In the genomic region with DNA sequence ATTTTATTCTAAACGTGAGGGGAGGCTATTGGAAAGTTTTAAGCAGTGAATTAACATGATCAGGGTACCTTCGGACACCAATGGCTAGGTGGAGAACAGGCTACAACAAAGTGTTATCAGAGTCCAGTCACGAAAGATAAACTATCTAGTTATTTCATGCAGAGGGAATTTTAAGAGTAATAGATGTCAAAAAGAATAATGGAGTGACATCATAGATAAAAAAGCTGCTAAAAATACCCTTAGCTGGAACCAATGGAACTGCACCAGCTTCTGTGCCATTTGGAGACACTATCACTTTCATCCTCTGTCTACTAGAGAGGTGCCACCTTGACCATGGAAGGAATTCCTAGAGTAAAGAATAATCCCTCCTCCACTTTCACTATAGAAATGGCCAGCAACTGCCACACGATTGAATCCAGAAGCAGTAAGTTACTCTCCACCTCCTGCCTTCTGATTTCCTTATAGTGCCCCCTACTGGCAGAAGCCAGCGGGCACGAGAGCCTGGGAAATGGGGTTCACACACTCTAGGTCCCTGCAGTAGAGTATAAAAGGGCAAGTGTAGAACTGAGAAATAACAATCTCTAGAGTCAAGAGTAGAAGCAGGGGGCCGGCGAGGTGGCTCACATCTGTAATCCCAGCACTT, we compare ENCODE assay signal across 8 cellular contexts. TPM values are rescaled to one million over a fixed set of nuclear protein-coding genes. Genes with fewer than 3 reads are reported as not detected.
DNase-seq lines count a peak whose midpoint lies in the region; ATAC-seq, FAIRE-seq and TF ChIP-seq lines count a peak whose summit lies in the region.

No MANE protein-coding gene starts in this region.

- intact Hi-C loops in activated CD4-positive, alpha-beta T cell treated with anti-CD3 and anti-CD28 coated beads for 36 hours (cut with DNase I, micrococcal nuclease) = loop anchor here (1.0 to 10.0 kb wide), 5 partner anchors 97 to 271 kb away; a partner anchor contains a TSS
- intact Hi-C loops in aorta (cut with DNase I) = loop anchor here (5.0 to 10.0 kb wide), 5 partner anchors 68 to 281 kb away; a partner anchor contains a TSS

- H3K36me3 ChIP-seq in Karpas-422 (ENCODE audit: insufficient read depth, low read length) (no peaks in the 10 kb centered on the region), H1 (ENCODE audit: control insufficient read depth in 2 of 4, insufficient read depth in 4 of 4, low read length in 3 of 4) (no peaks in the 10 kb centered on the region), neural progenitor cell (no peaks in the 10 kb centered on the region), aorta (ENCODE audit: control insufficient read depth in 1 of 2, insufficient read depth in 2 of 2, low read length in 1 of 2) (no peaks in the 10 kb centered on the region)

- ATAC-seq in activated CD4-positive, alpha-beta T cell treated with anti-CD3 and anti-CD28 coated beads for 36 hours = peak; percentile 25
- ATAC-seq in aorta (ENCODE audit: low FRiP score) (no peak), HG03378 (IDR thresholded peaks at IDR 0.05; ENCODE audit: unreplicated experiment) (no peak)

- H2BK5ac ChIP-seq in H1 (ENCODE audit: low read depth, low read length) = no peak overlapping the region

- H3K23me2 ChIP-seq in H1 (ENCODE audit: low read depth, low read length) = peaks cover 11% of the 10 kb centered on the region

- H2BK12ac ChIP-seq in H1 (ENCODE audit: low read depth, low read length) = no peak overlapping the region

- H3K27ac ChIP-seq in Karpas-422 (ENCODE audit: low read length) = no peak overlapping the region
- H3K27ac ChIP-seq in H1 (ENCODE audit: low read depth, low read length) = no peak overlapping the region
- H3K27ac ChIP-seq in neural progenitor cell = no peak overlapping the region
- H3K27ac ChIP-seq in aorta (ENCODE audit: low read depth in 1 of 2, low read length in 2 of 2) = peak overlapping the region; percentile 32 to 33

- 0 out of 2 replicates have a peak overlapping the region, but pooled peaks have one; percentile 46 for H2AK5ac ChIP-seq in H1 (ENCODE audit: low read depth, low read length)

- peak; percentile 61 for DNase-seq in Caki2 (ENCODE audit: low read depth)
- DNase-seq in Karpas-422 = peak; percentile 88
- DNase-seq in activated CD4-positive, alpha-beta T cell treated with anti-CD3 and anti-CD28 coated beads for 36 hours = peak; percentile 78
- peak in 1 of 2 experiments; percentile 87 for DNase-seq in H1 (ENCODE audit: low read depth in 1 of 2, low spot score in 2 of 2)
- peak; percentile 70 for DNase-seq in neural progenitor cell (ENCODE audit: low spot score)
- peak in 1 of 2 donors; percentile 62 for DNase-seq in aorta
- DNase-seq in mesenteric fat pad (ENCODE audit: low spot score) = no peak

- H3K9me3 ChIP-seq in Karpas-422 (ENCODE audit: low read length) (no peaks in the 10 kb centered on the region), H1 (ENCODE audit: insufficient read depth in 2 of 2, low read depth in 1 of 2, low read length in 1 of 2) (no peaks in the 10 kb centered on the region), neural progenitor cell (ENCODE audit: low read depth) (no peaks in the 10 kb centered on the region), aorta (ENCODE audit: control insufficient read depth, low read length) (no peaks in the 10 kb centered on the region)

- H3K14ac ChIP-seq in H1 (ENCODE audit: insufficient read length) = no peak overlapping the region

- 47% methylated on average over 8 of the region's 8 CpGs; no CpG with 5 or more reads in 1 of the 2 experiments for WGBS in H1 (ENCODE audit: extremely low coverage in 1 of 2, insufficient coverage in 1 of 2, insufficient read length in 1 of 2, insufficient replicate concordance in 2 of 2, low coverage in 1 of 2, low lambda C conversion rate in 2 of 2, missing lambda C conversion rate in 1 of 2), 2 experiments
- 27 to 31% methylated on average over 8 of the region's 8 CpGs for whole genome bisulfite sequencing in aorta, 2 donors

- H4K8ac ChIP-seq in H1 (ENCODE audit: extremely low read depth, insufficient read depth, low read length) = no peak overlapping the region

- H3F3A ChIP-seq in neural progenitor cell (ENCODE audit: low read depth) = peaks cover 34% of the 10 kb centered on the region

- H3K4me1 ChIP-seq in Karpas-422 (ENCODE audit: low read length) (peaks cover 25% of the 10 kb centered on the region), H1 (replicated peaks in 1 of 4; ENCODE audit: control insufficient read depth in 3 of 4, insufficient read depth in 4 of 4, low read length in 3 of 4) (peaks cover 6 to 14% (median 9%) of the 10 kb centered on the region in 4 experiments), neural progenitor cell (peaks cover 31% of the 10 kb centered on the region), aorta (ENCODE audit: control insufficient read depth in 1 of 2, insufficient read depth in 2 of 2, low read length in 2 of 2) (peaks cover 0 to 18% of the 10 kb centered on the region in 2 donors)

- H3K27me3 ChIP-seq in Karpas-422 (ENCODE audit: low read length) (no peaks in the 10 kb centered on the region), H1 (replicated peaks in 1 of 4; ENCODE audit: control insufficient read depth in 3 of 4, extremely low read depth in 1 of 4, insufficient read depth in 3 of 4, low read length in 3 of 4) (peaks cover 0 to 2% (median 0%) of the 10 kb centered on the region in 4 experiments; a peak in 2 of 7 replicates), neural progenitor cell (no peaks in the 10 kb centered on the region), aorta (ENCODE audit: control insufficient read depth in 1 of 2, insufficient read depth in 2 of 2, low read length in 1 of 2) (no peaks in the 10 kb centered on the region)

- POLR2A ChIA-PET in activated CD4-positive, alpha-beta T cell treated with anti-CD3 and anti-CD28 coated beads for 36 hours (lab: Charles Lee) = no interaction called here
- POLR2A ChIA-PET in H1 (lab: Charles Lee; ENCODE audit: partially characterized antibody) = no interaction called here

- no peak overlapping the region for H2BK15ac ChIP-seq in H1 (ENCODE audit: low read length)

- H3K4me3 Mint-ChIP-seq in activated CD4-positive, alpha-beta T cell treated with anti-CD3 and anti-CD28 coated beads for 36 hours = no peak overlapping the region
- peak overlapping the region; percentile 34 for H3K4me3 Mint-ChIP-seq in neural progenitor cell

- CTCF ChIA-PET in activated CD4-positive, alpha-beta T cell treated with anti-CD3 and anti-CD28 coated beads for 36 hours (lab: Charles Lee) = interaction anchor here (0.6 to 4.4 kb wide), 9 partner anchors 10 to 132 kb away, joined by 3 to 27 read pairs (median 5); no protein-coding TSS in a partner anchor
- CTCF ChIA-PET in H1 (lab: Charles Lee; ENCODE audit: partially characterized antibody) = interaction anchor here (0.6 to 8.0 kb wide), 21 partner anchors 11 to 397 kb away, joined by 3 to 56 read pairs (median 3); a partner anchor contains a TSS

- H3K9ac ChIP-seq in Karpas-422 (ENCODE audit: low read length) (no peak overlapping the region), H1 (replicated peaks in 1 of 4; ENCODE audit: extremely low read depth in 1 of 4, low read depth in 3 of 4, low read length in 3 of 4) (no peak overlapping the region), neural progenitor cell (no peak overlapping the region)

- TF ChIP-seq CTCF in H1 (IDR thresholded peaks at IDR 0.05; ENCODE audit: control extremely low read depth in 1 of 3, insufficient read depth in 1 of 3, low read depth in 1 of 3, low read length in 3 of 3) = peak; percentile 76 to 85 (median 83)
- peak; percentile 93 for TF ChIP-seq CTCF in neural progenitor cell (IDR thresholded peaks at IDR 0.05)

- TF ChIP-seq RAD21 in H1 (IDR thresholded peaks at IDR 0.05 in 1 of 2, conservative IDR thresholded peaks at IDR 0.05 in 1 of 2; ENCODE audit: low read depth in 2 of 2, low read length in 2 of 2) = peak; percentile 67 to 85

- no peak overlapping the region for H4K5ac ChIP-seq in H1 (ENCODE audit: insufficient read length, low read depth, low read length)

- 0 out of 2 replicates have a peak, but pooled peaks cover 2% of the 10 kb centered on the region for H4K20me1 ChIP-seq in Karpas-422 (ENCODE audit: insufficient read depth, low read depth, low read length)
- no peaks in the 10 kb centered on the region for H4K20me1 ChIP-seq in H1 (replicated peaks in 1 of 2; ENCODE audit: control insufficient read depth in 1 of 2, insufficient read depth in 2 of 2, low read length in 2 of 2)
- H4K20me1 ChIP-seq in neural progenitor cell (ENCODE audit: low read depth) = peaks cover 2% of the 10 kb centered on the region

- H3K79me2 ChIP-seq in Karpas-422 (ENCODE audit: low read length) (no peaks in the 10 kb centered on the region), H1 (ENCODE audit: control insufficient read depth in 1 of 2, insufficient read depth in 2 of 2, low read length in 2 of 2) (peaks cover 6 to 16% of the 10 kb centered on the region in 2 experiments), neural progenitor cell (ENCODE audit: low read depth) (peaks cover 19% of the 10 kb centered on the region)

- no peak overlapping the region for H2AFZ ChIP-seq in Karpas-422 (ENCODE audit: low read length)
- no peak overlapping the region for H2AFZ ChIP-seq in H1 (ENCODE audit: low read length)
- no peak overlapping the region for H2AFZ ChIP-seq in neural progenitor cell (replicated peaks)

- no peak overlapping the region for H4K91ac ChIP-seq in H1 (replicated peaks; ENCODE audit: insufficient read length, low read length)

- H2BK120ac ChIP-seq in H1 (replicated peaks; ENCODE audit: low read depth, low read length) = no peak overlapping the region

- no peaks in the 10 kb centered on the region for H3K9me2 ChIP-seq in Karpas-422 (replicated peaks; ENCODE audit: insufficient read depth, low read length)

- no peak for TF ChIP-seq EP300 in H1 (IDR thresholded peaks at IDR 0.05; ENCODE audit: borderline replicate concordance in 1 of 2, low read depth in 2 of 2, low read length in 2 of 2)

- H3K36me3 Mint-ChIP-seq in activated CD4-positive, alpha-beta T cell treated with anti-CD3 and anti-CD28 coated beads for 36 hours (ENCODE audit: low read depth) = no peaks in the 10 kb centered on the region
- peaks cover 2% of the 10 kb centered on the region for H3K36me3 Mint-ChIP-seq in neural progenitor cell

- no peak for TF ChIP-seq POLR2A in H1 (IDR thresholded peaks at IDR 0.05; ENCODE audit: control extremely low read depth in 1 of 2, low read depth in 2 of 2, low read length in 2 of 2)

- peaks cover 42% of the 10 kb centered on the region for H3K4me1 Mint-ChIP-seq in activated CD4-positive, alpha-beta T cell treated with anti-CD3 and anti-CD28 coated beads for 36 hours
- H3K4me1 Mint-ChIP-seq in neural progenitor cell = peaks cover 44% of the 10 kb centered on the region

- H3K79me1 ChIP-seq in H1 (ENCODE audit: low read depth, low read length) = no peaks in the 10 kb centered on the region

- no peak overlapping the region for H3K27ac Mint-ChIP-seq in activated CD4-positive, alpha-beta T cell treated with anti-CD3 and anti-CD28 coated beads for 36 hours
- no peak overlapping the region for H3K27ac Mint-ChIP-seq in neural progenitor cell

- no peak overlapping the region for H3K18ac ChIP-seq in H1 (ENCODE audit: extremely low read depth, low read length)

- H3K23ac ChIP-seq in H1 (ENCODE audit: insufficient read length) = no peak overlapping the region

- no peaks in the 10 kb centered on the region for H3K9me3 Mint-ChIP-seq in activated CD4-positive, alpha-beta T cell treated with anti-CD3 and anti-CD28 coated beads for 36 hours (ENCODE audit: low read depth)
- H3K9me3 Mint-ChIP-seq in neural progenitor cell = no peaks in the 10 kb centered on the region

- no peak overlapping the region for H3K56ac ChIP-seq in H1 (replicated peaks; ENCODE audit: insufficient read length, low read depth, low read length)

- no peak overlapping the region for H3K4ac ChIP-seq in H1 (replicated peaks; ENCODE audit: insufficient read length, low read depth, low read length)

- FAIRE-seq in H1 (lab: Jason Lieb, UNC) = peak; percentile 39

- in situ Hi-C loops in Caki2 (cut with HindIII; ENCODE audit: low pct_unique_long_range_greater_than_20kb, low sequenced_read_pairs) = no loop called here

- no peak overlapping the region for H3K4me2 ChIP-seq in Karpas-422 (ENCODE audit: low read depth, low read length, poor library complexity, severe bottlenecking)
- no peak overlapping the region; a peak in 1 of 4 replicates for H3K4me2 ChIP-seq in H1 (ENCODE audit: insufficient read depth in 1 of 2, low read depth in 2 of 2, low read length in 2 of 2)
- no peak overlapping the region for H3K4me2 ChIP-seq in neural progenitor cell

- H3K4me3 ChIP-seq in Karpas-422 (ENCODE audit: low read length) = no peak overlapping the region
- H3K4me3 ChIP-seq in H1 (ENCODE audit: extremely low read depth in 1 of 4, insufficient read depth in 2 of 4, low read depth in 3 of 4, low read length in 4 of 4) = no peak overlapping the region
- H3K4me3 ChIP-seq in neural progenitor cell = no peak overlapping the region
- H3K4me3 ChIP-seq in aorta (ENCODE audit: low read length in 2 of 2) = no peak overlapping the region

- H3K27me3 Mint-ChIP-seq in activated CD4-positive, alpha-beta T cell treated with anti-CD3 and anti-CD28 coated beads for 36 hours = peaks cover 10% of the 10 kb centered on the region
- H3K27me3 Mint-ChIP-seq in neural progenitor cell (ENCODE audit: insufficient read depth, low read depth) = peaks cover 9% of the 10 kb centered on the region

- H2BK20ac ChIP-seq in H1 (ENCODE audit: low read length) = no peak overlapping the region

RNA-seq across cellular contexts. Expression of a gene that starts 2.8 kb away (rescaled TPM):
- total RNA-seq in Caki2 (2014; rRNA removed; shearing (Covaris generic); ENCODE audit: low replicate concordance) = 114 and 124 TPM in 2 replicates
- total RNA-seq in Karpas-422 (2014; rRNA removed; shearing (Covaris generic); ENCODE audit: low replicate concordance) = 2.0 and 7.5 TPM in 2 replicates
- 10 to 100 TPM; 18.5 to 23.9 TPM for total RNA-seq in activated CD4-positive, alpha-beta T cell treated with anti-CD3 and anti-CD28 coated beads for 36 hours
- 70.7 and 72.9 TPM in 2 replicates for total RNA-seq in H1 (2021; fragmentation: NEBNext Ultra II Directional; extraction: Animal tissue kit (Norgen Biotek cat#: 25700))
- polyA plus RNA-seq in H1 (2011; rRNA removed) (20.6 and 41.6 TPM in 2 replicates), aorta (100 to 1,000 TPM in 1 of 2 donors, 10 to 100 TPM in 1; 49.0 to 122 TPM)
- 51.9 TPM for polyA plus RNA-seq in H1 (2011; cell fraction: cytosol; rRNA removed)
- 27.8 TPM for polyA plus RNA-seq in H1 (2011; cell fraction: nucleus; rRNA removed)
- polyA plus RNA-seq in H1 (2012, experiment 1 of 2) = 34.7 to 42.5 TPM (median 39.0 TPM) in 4 replicates
- polyA plus RNA-seq in H1 (2012, experiment 2 of 2) = 5.7 TPM
- polyA plus RNA-seq in H1 (2013, experiment 1 of 2) = 43.1 TPM
- polyA plus RNA-seq in H1 (2013, experiment 2 of 2) = 40.0 TPM
- 52.7 and 67.8 TPM in 2 replicates for polyA minus RNA-seq in H1 (2011; rRNA and poly(A)+ RNA removed)
- polyA minus RNA-seq in H1 (2011; cell fraction: cytosol; rRNA and poly(A)+ RNA removed) = 34.9 TPM
- 39.7 TPM for polyA minus RNA-seq in H1 (2011; cell fraction: nucleus; rRNA and poly(A)+ RNA removed)
- total RNA-seq in neural progenitor cell (ENCODE audit: low replicate concordance) (126 and 138 TPM in 2 replicates), aorta (10 to 100 TPM; 55.7 to 78.6 TPM), mesenteric fat pad (107 TPM)

Comparison
In these comparisons a context has a peak if more than half of its experiments do, and no peak if none do; other contexts are left out.
1. H3K27ac ChIP-seq: peak in aorta (2 of 2); none in Karpas-422 (single experiment), H1 (single experiment) and neural progenitor cell (single experiment).